Comparison of ENCODE assay signal across 20 cellular contexts in the genomic region with DNA sequence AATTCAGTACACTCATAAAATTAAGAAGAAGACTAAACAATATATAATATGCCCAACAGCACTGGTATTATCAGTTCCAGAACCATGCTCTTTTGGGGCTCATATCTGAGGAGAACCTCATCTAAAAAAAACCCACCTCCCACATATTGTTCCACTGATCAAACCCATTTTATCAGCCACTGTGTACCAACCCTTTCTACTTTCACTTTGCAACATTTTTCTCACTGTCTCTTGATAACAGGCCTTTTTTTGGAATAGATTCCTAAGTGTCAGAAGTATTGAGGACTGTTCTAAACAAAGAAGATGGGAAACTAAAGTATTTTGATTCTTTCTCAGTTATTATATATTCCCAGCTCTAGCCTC.
DNase-seq lines count a peak whose midpoint lies in the region; ATAC-seq and TF ChIP-seq lines count a peak whose summit lies in the region.
"Had no signal": no experiment of that assay in that cellular context is flagged by ENCODE, and none has a peak within 500 bp of the region (broad histone marks: within the 10 kb centered on the region; RNA-seq: fewer than 3 reads in every experiment).

No MANE protein-coding gene starts in this region.

- H3K4me3 ChIP-seq in dorsolateral prefrontal cortex (peak overlapping the region in 3 of 59 donors; percentile 4 to 12 (median 6)), upper lobe of right lung (no peak overlapping the region)
- H3K4me3 ChIP-seq: SJCRH30 had no signal

- no peaks in the 10 kb centered on the region for H3K4me1 ChIP-seq in upper lobe of right lung
- H3K4me1 ChIP-seq: SJCRH30 had no signal

- TF ChIP-seq CTCF in dorsolateral prefrontal cortex (IDR thresholded peaks at IDR 0.05 in 54 of 56, conservative IDR thresholded peaks at IDR 0.05 in 2 of 56; ENCODE audit: low read depth in 1 of 56, partially characterized antibody in 56 of 56) (no peak), upper lobe of right lung (IDR thresholded peaks at IDR 0.05) (no peak)

- ATAC-seq in GM18868 (IDR thresholded peaks at IDR 0.05; ENCODE audit: unreplicated experiment) (peak; percentile 57), HG02588 (IDR thresholded peaks at IDR 0.05; ENCODE audit: unreplicated experiment) (peak; percentile 35), HG03060 (IDR thresholded peaks at IDR 0.05; ENCODE audit: low read depth, unreplicated experiment) (peak; percentile 25), upper lobe of right lung (no peak)
- no peak for ATAC-seq in stimulated activated memory B cell treated with anti-CD40 and anti-IgM and Interleukin-4, amounts not matched to agents 10 μg/mL and 1 μg/mL and 100 μg/mL, for 72 hours
- ATAC-seq: naive thymus-derived CD4-positive, alpha-beta T cell; PC-3 had no signal

- peaks cover 2% of the 10 kb centered on the region for H3K9me3 Mint-ChIP-seq in stimulated activated memory B cell treated with anti-CD40 and anti-IgM and Interleukin-4, amounts not matched to agents 10 μg/mL and 1 μg/mL and 100 μg/mL, for 72 hours
- H3K9me3 Mint-ChIP-seq: CD4-positive, alpha-beta T cell; memory B cell had no signal

- no peaks in the 10 kb centered on the region for H3K4me1 Mint-ChIP-seq in stimulated activated memory B cell treated with anti-CD40 and anti-IgM and Interleukin-4, amounts not matched to agents 10 μg/mL and 1 μg/mL and 100 μg/mL, for 72 hours
- H3K4me1 Mint-ChIP-seq: memory B cell; naive thymus-derived CD4-positive, alpha-beta T cell had no signal

- H3K27me3 ChIP-seq in dorsolateral prefrontal cortex: no peaks in the 10 kb centered on the region
- no peaks in the 10 kb centered on the region for H3K27me3 ChIP-seq in upper lobe of right lung
- H3K27me3 ChIP-seq: SJCRH30 had no signal

- no peak overlapping the region for H3K27ac Mint-ChIP-seq in stimulated activated memory B cell treated with anti-CD40 and anti-IgM and Interleukin-4, amounts not matched to agents 10 μg/mL and 1 μg/mL and 100 μg/mL, for 72 hours
- H3K27ac Mint-ChIP-seq: activated naive CD8-positive, alpha-beta T cell; CD4-positive, alpha-beta T cell; memory B cell; naive thymus-derived CD4-positive, alpha-beta T cell; progenitor cell of endocrine pancreas had no signal

- DNase-seq in dorsolateral prefrontal cortex (no peak), upper lobe of right lung (no peak)
- no peak for DNase-seq in activated CD4-positive, alpha-beta T cell treated with anti-CD3 and anti-CD28 coated beads for 1 hour
- DNase-seq in activated CD8-positive, alpha-beta memory T cell treated with anti-CD3 and anti-CD28 coated beads, Interleukin-2, amount 50 U/mL, for 4 hours: no peak
- DNase-seq: activated CD4-positive, CD25-positive, alpha-beta regulatory T cell; activated CD8-positive, alpha-beta memory T cell treated with anti-CD3 and anti-CD28 coated beads for 24 hours; CD4-positive, alpha-beta T cell; cortex of kidney; naive thymus-derived CD4-positive, alpha-beta T cell; NCI-H1417; PC-3; SJCRH30; stimulated activated CD4-positive, alpha-beta T cell treated with anti-CD3 and anti-CD28 coated beads, Interleukin-2, amount 100 ng/mL, for 48 hours had no signal

- H3K9me3 ChIP-seq in upper lobe of right lung: no peaks in the 10 kb centered on the region
- H3K9me3 ChIP-seq: SJCRH30 had no signal

- no peaks in the 10 kb centered on the region for H3K36me3 ChIP-seq in upper lobe of right lung
- H3K36me3 ChIP-seq: SJCRH30 had no signal

- no peaks in the 10 kb centered on the region for H3K36me3 Mint-ChIP-seq in stimulated activated memory B cell treated with anti-CD40 and anti-IgM and Interleukin-4, amounts not matched to agents 10 μg/mL and 1 μg/mL and 100 μg/mL, for 72 hours
- H3K36me3 Mint-ChIP-seq: activated naive CD8-positive, alpha-beta T cell; memory B cell; naive thymus-derived CD4-positive, alpha-beta T cell had no signal

- H3K4me3 Mint-ChIP-seq in stimulated activated memory B cell treated with anti-CD40 and anti-IgM and Interleukin-4, amounts not matched to agents 10 μg/mL and 1 μg/mL and 100 μg/mL, for 72 hours: no peak overlapping the region
- H3K4me3 Mint-ChIP-seq: activated naive CD8-positive, alpha-beta T cell; CD4-positive, alpha-beta T cell; memory B cell; naive thymus-derived CD4-positive, alpha-beta T cell had no signal

- no peaks in the 10 kb centered on the region for H3K27me3 Mint-ChIP-seq in stimulated activated memory B cell treated with anti-CD40 and anti-IgM and Interleukin-4, amounts not matched to agents 10 μg/mL and 1 μg/mL and 100 μg/mL, for 72 hours
- H3K27me3 Mint-ChIP-seq: activated naive CD8-positive, alpha-beta T cell; CD4-positive, alpha-beta T cell; naive thymus-derived CD4-positive, alpha-beta T cell; progenitor cell of endocrine pancreas had no signal

- H3K27ac ChIP-seq in dorsolateral prefrontal cortex (peak overlapping the region in 53 of 59 donors; percentile 3 to 85 (median 64)), upper lobe of right lung (no peak overlapping the region)
- H3K27ac ChIP-seq: SJCRH30 had no signal

- intact Hi-C loops in dorsolateral prefrontal cortex (cut with DNase I): no loop called here
- intact Hi-C loops in upper lobe of right lung (cut with DNase I): no loop called here

Comparison
In these comparisons a context has a peak if more than half of its experiments do, and no peak if none do; other contexts are left out.
1. ATAC-seq: peak in GM18868 (single experiment), HG02588 (single experiment) and HG03060 (single experiment); none in upper lobe of right lung (single experiment) and stimulated activated memory B cell treated with anti-CD40 and anti-IgM and Interleukin-4, amounts not matched to agents 10 μg/mL and 1 μg/mL and 100 μg/mL, for 72 hours (single experiment).